In genomic region chr2:98511981-98512380, GRCh38 we compare ENCODE assay signal across 19 cellular contexts.
"Had no signal": no experiment of that assay in that cellular context is flagged by ENCODE, and none has a peak within 500 bp of the region (broad histone marks: within the 10 kb centered on the region; RNA-seq: fewer than 3 reads in every experiment).

No MANE protein-coding gene starts in this region.

- H3K27me3 Mint-ChIP-seq: activated CD4-positive, alpha-beta T cell treated with anti-CD3 and anti-CD28 coated beads, Interleukin-2, amount 10 ng/mL, durations not matched to agents 7 days and 5 days; activated naive CD8-positive, alpha-beta T cell treated with anti-CD3 and anti-CD28 coated beads, Interleukin-2, amount 10 ng/mL, durations not matched to agents 7 days and 5 days had no signal

- H3K4me2 ChIP-seq: neural progenitor cell had no signal

- H3K27ac ChIP-seq: cardiac muscle cell, gastrocnemius medialis, heart left ventricle, left lung, neural progenitor cell, ovary, psoas muscle, testis, upper lobe of right lung had no signal

- H3K27ac Mint-ChIP-seq: activated naive CD8-positive, alpha-beta T cell treated with anti-CD3 and anti-CD28 coated beads, Interleukin-2, amount 10 ng/mL, durations not matched to agents 7 days and 5 days; mesothelial cell of epicardium; neural progenitor cell had no signal

- H3K4me1 ChIP-seq: psoas muscle had no signal

- H3K4me3 ChIP-seq: cardiac muscle cell, gastrocnemius medialis, heart left ventricle, left lung, neural progenitor cell, ovary, psoas muscle, testis, upper lobe of right lung had no signal

- H2AFZ ChIP-seq: neural progenitor cell had no signal

- H3K9me3 ChIP-seq: gastrocnemius medialis, heart left ventricle, left lung, ovary, psoas muscle, testis, upper lobe of right lung had no signal

- FAIRE-seq: small intestine had no signal

- H3K36me3 Mint-ChIP-seq: mesothelial cell of epicardium had no signal

- ATAC-seq: gastrocnemius medialis, heart left ventricle, left lung, psoas muscle, right cardiac atrium, upper lobe of right lung had no signal

- H3K4me3 Mint-ChIP-seq: activated CD4-positive, alpha-beta T cell treated with anti-CD3 and anti-CD28 coated beads, Interleukin-2, amount 10 ng/mL, durations not matched to agents 7 days and 5 days; activated naive CD8-positive, alpha-beta T cell treated with anti-CD3 and anti-CD28 coated beads, Interleukin-2, amount 10 ng/mL, durations not matched to agents 7 days and 5 days; mesothelial cell of epicardium; neural progenitor cell had no signal

- H3K36me3 ChIP-seq: cardiac muscle cell, gastrocnemius medialis, left lung, neural progenitor cell, ovary, upper lobe of right lung had no signal

- H3K9me3 Mint-ChIP-seq: activated CD4-positive, alpha-beta T cell treated with anti-CD3 and anti-CD28 coated beads, Interleukin-2, amount 10 ng/mL, durations not matched to agents 7 days and 5 days; activated naive CD8-positive, alpha-beta T cell treated with anti-CD3 and anti-CD28 coated beads, Interleukin-2, amount 10 ng/mL, durations not matched to agents 7 days and 5 days; mesothelial cell of epicardium had no signal

- DNase-seq: activated CD4-positive, alpha-beta T cell treated with anti-CD3 and anti-CD28 coated beads, Interleukin-2, amount 10 ng/mL, durations not matched to agents 7 days and 5 days; activated CD4-positive, CD25-positive, alpha-beta regulatory T cell; activated naive CD8-positive, alpha-beta T cell treated with anti-CD3 and anti-CD28 coated beads, Interleukin-2, amount 10 ng/mL, durations not matched to agents 7 days and 5 days; amygdala; erythroblast; gastrocnemius medialis; heart left ventricle; left lung; ovary; psoas muscle; right cardiac atrium; small intestine; stimulated activated CD4-positive, alpha-beta T cell treated with anti-CD3 and anti-CD28 coated beads, Interleukin-4, amount 100 ng/mL, for 1 hour; T-helper 9 cell; testis; upper lobe of right lung had no signal

- H3K9ac ChIP-seq: neural progenitor cell had no signal

- H3K27me3 ChIP-seq: gastrocnemius medialis, heart left ventricle, left lung, neural progenitor cell, ovary, testis, upper lobe of right lung had no signal
